Comparison of ENCODE assay signal across 1 cellular context in genomic region chr7:155336812-155337602, GRCh38.
TF ChIP-seq lines count a peak whose summit lies in the region.

No MANE protein-coding gene starts in this region.

TF ChIP-seq in K562, 482 proteins besides CTCF, POLR2A, EP300 and RAD21 (continued from another document):
- peak; percentile 47; the same call in 1 of the 2 replicates for TF ChIP-seq ZNF740 (CRISPR knock-in tag; IDR thresholded peaks at IDR 0.05)
- TF ChIP-seq ZNF740 (tag; IDR thresholded peaks at IDR 0.05) = no peak
- TF ChIP-seq DPF2 (IDR thresholded peaks at IDR 0.05) = no peak
- no peak for TF ChIP-seq TCFL5 (CRISPR knock-in tag; conservative IDR thresholded peaks at IDR 0.05)
